15 cellular contexts compared by ENCODE assay signal in genomic region chr11:68053117-68053516, GRCh38. TPM values are rescaled to one million over a fixed set of nuclear protein-coding genes. Genes with fewer than 3 reads are reported as not detected.
DNase-seq lines count a peak whose midpoint lies in the region; ATAC-seq, FAIRE-seq and TF ChIP-seq lines count a peak whose summit lies in the region.
"Had no signal": no experiment of that assay in that cellular context is flagged by ENCODE, and none has a peak within 500 bp of the region (broad histone marks: within the 10 kb centered on the region; RNA-seq: fewer than 3 reads in every experiment).

No MANE protein-coding gene starts in this region.

- BruUV-seq in HepG2 (replicated peaks; lab: Mats Ljungman, UMichigan), result no TSS peak

- POLR2A ChIA-PET in HepG2 (lab: Yijun Ruan, JAX), result interaction anchor here (0.8 to 2.8 kb wide), 4 partner anchors 10 to 43 kb away, joined by 3 to 11 read pairs (median 6); partner anchors contain the start of genes ALDH3B1 and TCIRG1

- no peak for ATAC-seq in GM18505 (IDR thresholded peaks at IDR 0.05; ENCODE audit: unreplicated experiment)
- ATAC-seq in HepG2, result peak; percentile 6
- ATAC-seq in HG03378 (IDR thresholded peaks at IDR 0.05; ENCODE audit: unreplicated experiment), result no peak
- ATAC-seq in esophagus mucosa, result no peak

- intact Hi-C loops in adrenal gland (cut with DNase I) (no loop called here), HepG2 (cut with micrococcal nuclease; ENCODE audit: unreplicated experiment) (no loop called here), sigmoid colon (cut with DNase I) (no loop called here)

- H4K20me1 ChIP-seq in BLaER1, result peaks cover 28% of the 10 kb centered on the region
- H4K20me1 ChIP-seq in HepG2 (ENCODE audit: insufficient read depth, low read length), result peaks cover 5% of the 10 kb centered on the region; the same call in 1 of the 2 replicates

- FAIRE-seq in HepG2 (lab: Jason Lieb, UNC), result no peak
- FAIRE-seq: G401.6 had no signal

- no peak for TF ChIP-seq EP300 in HepG2 (IDR thresholded peaks at IDR 0.05; ENCODE audit: low read depth in 2 of 2, low read length in 2 of 2)
- TF ChIP-seq EP300 in HepG2 (CRISPR knock-in tag; IDR thresholded peaks at IDR 0.05; ENCODE audit: borderline replicate concordance), result no peak
- no peak for TF ChIP-seq EP300 in sigmoid colon (IDR thresholded peaks at IDR 0.05)

- CTCF ChIA-PET in HepG2 (lab: Yijun Ruan, JAX; ENCODE audit: low intra/inter-chr PET ratio, low total read pairs), result no interaction called here

- in situ Hi-C loops in HepG2 (cut with HindIII; ENCODE audit: extremely low pct_ligation_motif_present, low pct_unique_long_range_greater_than_20kb), result no loop called here

- TF ChIP-seq RAD21 in HepG2 (CRISPR knock-in tag; IDR thresholded peaks at IDR 0.05), result no peak

- H3K4me2 ChIP-seq in BLaER1, result peak overlapping the region; percentile 41
- no peak overlapping the region for H3K4me2 ChIP-seq in HepG2 (ENCODE audit: low read depth, low read length)

- no peaks in the 10 kb centered on the region for H3K9me3 ChIP-seq in BLaER1
- H3K9me3 ChIP-seq in adrenal gland (replicated peaks in 1 of 3), result no peaks in the 10 kb centered on the region
- H3K9me3 ChIP-seq in HepG2 (ENCODE audit: low read length), result no peaks in the 10 kb centered on the region
- no peaks in the 10 kb centered on the region for H3K9me3 ChIP-seq in sigmoid colon

- H2AFZ ChIP-seq in HepG2 (ENCODE audit: low read length), result no peak overlapping the region

- H3K79me2 ChIP-seq in HepG2 (ENCODE audit: insufficient read depth, low read length), result no peaks in the 10 kb centered on the region

- TF ChIP-seq POLR2A in GM18505 (IDR thresholded peaks at IDR 0.05; ENCODE audit: borderline replicate concordance, extremely low read depth, insufficient read depth, insufficient read length) (peak; percentile 23), adrenal gland (IDR thresholded peaks at IDR 0.05) (peak in 1 of 2 donors; percentile 13), HepG2 (IDR thresholded peaks at IDR 0.05; ENCODE audit: insufficient read depth in 1 of 2, low read depth in 2 of 2, low read length in 2 of 2) (no peak), sigmoid colon (IDR thresholded peaks at IDR 0.05) (no peak)

- H3K36me3 ChIP-seq in BLaER1 (peaks cover 84% of the 10 kb centered on the region), adrenal gland (replicated peaks in 1 of 2) (peaks cover 0 to 42% of the 10 kb centered on the region in 2 donors), HepG2 (replicated peaks in 1 of 2; ENCODE audit: control insufficient read depth in 1 of 2, insufficient read depth in 2 of 2, low read length in 2 of 2) (peaks cover 20 to 29% of the 10 kb centered on the region in 2 experiments), sigmoid colon (peaks cover 13 to 57% (median 30%) of the 10 kb centered on the region in 4 donors)

- WGBS in adrenal gland, 4 donors, result 40 to 48% (median 41%) methylated on average over 3 to 9 of the region's 9 CpGs; no CpG with 5 or more reads in 1 of the 4 donors
- WGBS in HepG2 (ENCODE audit: low lambda C conversion rate), result 100% methylated on average over 6 of the region's 9 CpGs
- 81 to 83% methylated on average over 9 of the region's 9 CpGs for WGBS in sigmoid colon, 2 donors

- DNase-seq in adrenal gland (peak in 6 of 7 donors; percentile 42 to 72 (median 67)), HepG2 (ENCODE audit: low spot score) (no peak), NCI-H510A (lab: John Stamatoyannopoulos, UW) (no peak), sigmoid colon (no peak)
- DNase-seq: activated CD4-positive, alpha-beta T cell treated with anti-CD3 and anti-CD28 coated beads for 1 hour; kidney glomerular epithelial cell; NCI-H1092 treated with DMSO at 0.1 percent for 48 hours; NCI-H446 treated with DMSO at 0.1 percent for 48 hours; PC-3 had no signal

- peaks cover 23% of the 10 kb centered on the region for H3K4me1 ChIP-seq in BLaER1
- no peaks in the 10 kb centered on the region for H3K4me1 ChIP-seq in adrenal gland (replicated peaks in 1 of 2)
- no peaks in the 10 kb centered on the region for H3K4me1 ChIP-seq in HepG2 (ENCODE audit: insufficient read depth, low read length)
- no peaks in the 10 kb centered on the region for H3K4me1 ChIP-seq in sigmoid colon

- H3K27ac ChIP-seq in BLaER1 (peak overlapping the region; percentile 15; the same call in 1 of the 2 replicates), adrenal gland (peak overlapping the region in 2 of 5 donors; percentile 55 to 64), HepG2 (ENCODE audit: extremely low read length, insufficient read depth, low read length) (no peak overlapping the region), sigmoid colon (no peak overlapping the region)

- no peak overlapping the region for H3K4me3 ChIP-seq in BLaER1
- H3K4me3 ChIP-seq in adrenal gland, result no peak overlapping the region
- H3K4me3 ChIP-seq in HepG2 (replicated peaks in 1 of 3; ENCODE audit: insufficient read depth in 1 of 3, low read depth in 2 of 3, low read length in 3 of 3), result no peak overlapping the region
- H3K4me3 ChIP-seq in sigmoid colon, result no peak overlapping the region

- TF ChIP-seq CTCF in adrenal gland (IDR thresholded peaks at IDR 0.05) (no peak), HepG2 (CRISPR knock-in tag; IDR thresholded peaks at IDR 0.05) (no peak), sigmoid colon (IDR thresholded peaks at IDR 0.05) (no peak)

- H3K27me3 ChIP-seq in BLaER1 (no peaks in the 10 kb centered on the region), adrenal gland (no peaks in the 10 kb centered on the region), HepG2 (ENCODE audit: control insufficient read depth in 1 of 2, insufficient read depth in 2 of 2, low read length in 2 of 2) (no peaks in the 10 kb centered on the region), sigmoid colon (no peaks in the 10 kb centered on the region)

- peak overlapping the region; percentile 43; the same call in 1 of the 2 replicates for H3K9ac ChIP-seq in BLaER1
- no peak overlapping the region for H3K9ac ChIP-seq in HepG2 (ENCODE audit: insufficient read depth, low read depth, low read length)

RNA-seq across cellular contexts. Expression of gene TCIRG1, which starts 14.3 kb away (rescaled TPM):
- 100 to 1,000 TPM; 112 to 384 (median 258) TPM for total RNA-seq in adrenal gland
- polyA plus RNA-seq in adrenal gland, result 1,000 to 10,000 TPM in 1 of 3 donors, 100 to 1,000 TPM in 1, 10 to 100 TPM in 1; 28.4 to 1,150 (median 823) TPM
- 9.9 and 48.0 TPM in 2 replicates for total RNA-seq in HepG2 (2016; rRNA removed; fragmentation: Illumina TruSeq; extraction: Trizol)
- 10.6 and 10.9 TPM in 2 replicates for total RNA-seq in HepG2 (2016; cell fraction: cytosol; rRNA removed; fragmentation: Illumina TruSeq; extraction: Trizol; ENCODE audit: low read depth)
- 7.6 and 52.5 TPM in 2 replicates for total RNA-seq in HepG2 (2016; cell fraction: insoluble cytoplasmic fraction; rRNA removed; fragmentation: Illumina TruSeq; extraction: Trizol)
- 8.3 and 8.4 TPM in 2 replicates for total RNA-seq in HepG2 (2016; cell fraction: membrane; rRNA removed; fragmentation: Illumina TruSeq; extraction: Trizol)
- total RNA-seq in HepG2 (2016; cell fraction: nucleus; rRNA removed; fragmentation: Illumina TruSeq; extraction: Trizol), result 57.2 and 73.6 TPM in 2 replicates
- polyA plus RNA-seq in HepG2 (2011; rRNA removed), result 69.6 and 97.2 TPM in 2 replicates
- polyA plus RNA-seq in HepG2 (2011; cell fraction: cytosol; rRNA removed), result 25.1 and 41.9 TPM in 2 replicates
- polyA plus RNA-seq in HepG2 (2011; cell fraction: nucleus; rRNA removed), result 1,399 and 1,906 TPM in 2 replicates
- polyA plus RNA-seq in HepG2 (2012), result 23.6 and 37.0 TPM in 2 replicates
- 3.6 and 4.6 TPM in 2 replicates for polyA plus RNA-seq in HepG2 (2016; cell fraction: cytosol; fragmentation: Illumina TruSeq; extraction: Trizol; ENCODE audit: low read depth)
- polyA plus RNA-seq in HepG2 (2016; cell fraction: insoluble cytoplasmic fraction; fragmentation: Illumina TruSeq; extraction: Trizol; ENCODE audit: low read depth), result 7.3 and 10.3 TPM in 2 replicates
- polyA plus RNA-seq in HepG2 (2016; cell fraction: membrane; fragmentation: Illumina TruSeq; extraction: Trizol; ENCODE audit: low read depth), result 5.5 and 6.6 TPM in 2 replicates
- 176 and 189 TPM in 2 replicates for polyA plus RNA-seq in HepG2 (2016; cell fraction: nucleus; fragmentation: Illumina TruSeq; extraction: Trizol; ENCODE audit: insufficient read depth, low read depth)
- polyA minus RNA-seq in HepG2 (2011; rRNA and poly(A)+ RNA removed; ENCODE audit: low replicate concordance), result 49.2 and 98.2 TPM in 2 replicates
- polyA minus RNA-seq in HepG2 (2011; cell fraction: cytosol; rRNA and poly(A)+ RNA removed), result 22.7 and 28.6 TPM in 2 replicates
- 100 and 121 TPM in 2 replicates for polyA minus RNA-seq in HepG2 (2011; cell fraction: nucleus; rRNA and poly(A)+ RNA removed)
- 36.2 TPM for total RNA-seq in esophagus mucosa
- total RNA-seq in sigmoid colon, result 100 to 1,000 TPM in 1 of 4 donors, 10 to 100 TPM in 3; 69.9 to 147 (median 81.9) TPM
- 100 to 1,000 TPM in 1 of 3 donors, 10 to 100 TPM in 2; 15.0 to 276 (median 23.6) TPM for polyA plus RNA-seq in sigmoid colon

RNA-seq across cellular contexts. Expression of gene NDUFS8, which starts 22.6 kb away (rescaled TPM):
- total RNA-seq in adrenal gland (1,000 to 10,000 TPM in 1 of 8 donors, 100 to 1,000 TPM in 7; 425 to 1,037 (median 520) TPM), HepG2 (2016; rRNA removed; fragmentation: Illumina TruSeq; extraction: Trizol) (120 and 158 TPM in 2 replicates), esophagus mucosa (128 TPM), sigmoid colon (100 to 1,000 TPM; 174 to 255 (median 212) TPM)
- polyA plus RNA-seq in adrenal gland (100 to 1,000 TPM; 199 to 814 (median 571) TPM), HepG2 (2011; rRNA removed) (96.7 and 101 TPM in 2 replicates), sigmoid colon (100 to 1,000 TPM; 149 to 168 (median 164) TPM)
- 120 and 122 TPM in 2 replicates for total RNA-seq in HepG2 (2016; cell fraction: cytosol; rRNA removed; fragmentation: Illumina TruSeq; extraction: Trizol; ENCODE audit: low read depth)
- 111 and 153 TPM in 2 replicates for total RNA-seq in HepG2 (2016; cell fraction: insoluble cytoplasmic fraction; rRNA removed; fragmentation: Illumina TruSeq; extraction: Trizol)
- total RNA-seq in HepG2 (2016; cell fraction: membrane; rRNA removed; fragmentation: Illumina TruSeq; extraction: Trizol), result 119 and 125 TPM in 2 replicates
- total RNA-seq in HepG2 (2016; cell fraction: nucleus; rRNA removed; fragmentation: Illumina TruSeq; extraction: Trizol), result 68.1 and 87.4 TPM in 2 replicates
- 77.4 and 163 TPM in 2 replicates for polyA plus RNA-seq in HepG2 (2011; cell fraction: cytosol; rRNA removed)
- 142 and 151 TPM in 2 replicates for polyA plus RNA-seq in HepG2 (2011; cell fraction: nucleus; rRNA removed)
- polyA plus RNA-seq in HepG2 (2012), result 65.2 and 96.9 TPM in 2 replicates
- 109 and 135 TPM in 2 replicates for polyA plus RNA-seq in HepG2 (2016; cell fraction: cytosol; fragmentation: Illumina TruSeq; extraction: Trizol; ENCODE audit: low read depth)
- polyA plus RNA-seq in HepG2 (2016; cell fraction: insoluble cytoplasmic fraction; fragmentation: Illumina TruSeq; extraction: Trizol; ENCODE audit: low read depth), result 108 and 124 TPM in 2 replicates
- 110 and 125 TPM in 2 replicates for polyA plus RNA-seq in HepG2 (2016; cell fraction: membrane; fragmentation: Illumina TruSeq; extraction: Trizol; ENCODE audit: low read depth)
- 158 and 161 TPM in 2 replicates for polyA plus RNA-seq in HepG2 (2016; cell fraction: nucleus; fragmentation: Illumina TruSeq; extraction: Trizol; ENCODE audit: insufficient read depth, low read depth)
- polyA minus RNA-seq in HepG2 (2011; rRNA and poly(A)+ RNA removed; ENCODE audit: low replicate concordance), result 172 and 212 TPM in 2 replicates
- polyA minus RNA-seq in HepG2 (2011; cell fraction: cytosol; rRNA and poly(A)+ RNA removed), result 66.2 and 72.5 TPM in 2 replicates
- 33.6 and 40.9 TPM in 2 replicates for polyA minus RNA-seq in HepG2 (2011; cell fraction: nucleus; rRNA and poly(A)+ RNA removed)

RNA-seq across cellular contexts. Expression of gene ALDH3B1, which starts 43.0 kb away (rescaled TPM):
- total RNA-seq in adrenal gland (10 to 100 TPM; 38.7 to 70.3 (median 59.0) TPM), HepG2 (2016; rRNA removed; fragmentation: Illumina TruSeq; extraction: Trizol) (4.0 and 4.5 TPM in 2 replicates), esophagus mucosa (2.5 TPM), sigmoid colon (10 to 100 TPM in 3 of 4 donors, 1 to 10 TPM in 1; 9.4 to 14.7 (median 11.7) TPM)
- polyA plus RNA-seq in adrenal gland (10 to 100 TPM; 24.4 to 35.4 (median 26.9) TPM), HepG2 (2011; rRNA removed) (5.1 and 6.7 TPM in 2 replicates), sigmoid colon (10 to 100 TPM in 1 of 3 donors, 1 to 10 TPM in 2; 6.2 to 11.0 (median 7.8) TPM)
- total RNA-seq in HepG2 (2016; cell fraction: cytosol; rRNA removed; fragmentation: Illumina TruSeq; extraction: Trizol; ENCODE audit: low read depth), result 0.62 and 0.91 TPM in 2 replicates
- 4.3 and 4.5 TPM in 2 replicates for total RNA-seq in HepG2 (2016; cell fraction: insoluble cytoplasmic fraction; rRNA removed; fragmentation: Illumina TruSeq; extraction: Trizol)
- 2.2 and 2.4 TPM in 2 replicates for total RNA-seq in HepG2 (2016; cell fraction: membrane; rRNA removed; fragmentation: Illumina TruSeq; extraction: Trizol)
- total RNA-seq in HepG2 (2016; cell fraction: nucleus; rRNA removed; fragmentation: Illumina TruSeq; extraction: Trizol), result 1.6 and 2.1 TPM in 2 replicates
- polyA plus RNA-seq in HepG2 (2011; cell fraction: cytosol; rRNA removed), result 2.8 and 5.9 TPM in 2 replicates
- 5.1 and 6.8 TPM in 2 replicates for polyA plus RNA-seq in HepG2 (2011; cell fraction: nucleus; rRNA removed)
- 2.1 and 3.2 TPM in 2 replicates for polyA plus RNA-seq in HepG2 (2012)
- 0.81 and 0.85 TPM in 2 replicates for polyA plus RNA-seq in HepG2 (2016; cell fraction: cytosol; fragmentation: Illumina TruSeq; extraction: Trizol; ENCODE audit: low read depth)
- polyA plus RNA-seq in HepG2 (2016; cell fraction: insoluble cytoplasmic fraction; fragmentation: Illumina TruSeq; extraction: Trizol; ENCODE audit: low read depth), result 4.5 and 4.7 TPM in 2 replicates
- 1.9 and 2.1 TPM in 2 replicates for polyA plus RNA-seq in HepG2 (2016; cell fraction: membrane; fragmentation: Illumina TruSeq; extraction: Trizol; ENCODE audit: low read depth)
- 4.1 and 4.6 TPM in 2 replicates for polyA plus RNA-seq in HepG2 (2016; cell fraction: nucleus; fragmentation: Illumina TruSeq; extraction: Trizol; ENCODE audit: insufficient read depth, low read depth)
- 7.3 and 37.4 TPM in 2 replicates for polyA minus RNA-seq in HepG2 (2011; rRNA and poly(A)+ RNA removed; ENCODE audit: low replicate concordance)
- polyA minus RNA-seq in HepG2 (2011; cell fraction: cytosol; rRNA and poly(A)+ RNA removed), result 2.2 and 3.3 TPM in 2 replicates
- polyA minus RNA-seq in HepG2 (2011; cell fraction: nucleus; rRNA and poly(A)+ RNA removed), result 1.6 and 3.1 TPM in 2 replicates
- total RNA-seq: activated T-helper 1 cell treated with anti-CD3 and anti-CD28 coated beads, Interleukin-12 subunit alpha, Interleukin-12 subunit beta, Interleukin-2, Interleukin-4 antibody, amounts not matched to agents 30 ng/mL and 10 ng/mL and 1 ng/mL, durations not matched to agents 14 hours and 24 hours and 36 hours had no signal

RNA-seq across cellular contexts. Expression of gene UNC93B1, which starts 49.2 kb away (rescaled TPM):
- 10 to 100 TPM; 23.1 to 81.2 (median 60.0) TPM for total RNA-seq in adrenal gland
- 10 to 100 TPM; 10.3 to 57.7 (median 57.0) TPM for polyA plus RNA-seq in adrenal gland
- 2.3 and 8.8 TPM in 2 replicates for total RNA-seq in HepG2 (2016; rRNA removed; fragmentation: Illumina TruSeq; extraction: Trizol)
- total RNA-seq in HepG2 (2016; cell fraction: cytosol; rRNA removed; fragmentation: Illumina TruSeq; extraction: Trizol; ENCODE audit: low read depth), result 3.9 and 4.4 TPM in 2 replicates
- 2.9 and 9.2 TPM in 2 replicates for total RNA-seq in HepG2 (2016; cell fraction: insoluble cytoplasmic fraction; rRNA removed; fragmentation: Illumina TruSeq; extraction: Trizol)
- 4.6 and 5.3 TPM in 2 replicates for total RNA-seq in HepG2 (2016; cell fraction: membrane; rRNA removed; fragmentation: Illumina TruSeq; extraction: Trizol)
- 10.8 and 10.9 TPM in 2 replicates for total RNA-seq in HepG2 (2016; cell fraction: nucleus; rRNA removed; fragmentation: Illumina TruSeq; extraction: Trizol)
- 18.9 and 25.3 TPM in 2 replicates for polyA plus RNA-seq in HepG2 (2011; rRNA removed)
- polyA plus RNA-seq in HepG2 (2011; cell fraction: cytosol; rRNA removed), result 14.1 and 18.0 TPM in 2 replicates
- 71.1 and 107 TPM in 2 replicates for polyA plus RNA-seq in HepG2 (2011; cell fraction: nucleus; rRNA removed)
- 8.1 and 8.5 TPM in 2 replicates for polyA plus RNA-seq in HepG2 (2012)
- polyA plus RNA-seq in HepG2 (2016; cell fraction: cytosol; fragmentation: Illumina TruSeq; extraction: Trizol; ENCODE audit: low read depth), result 1.5 and 2.4 TPM in 2 replicates
- polyA plus RNA-seq in HepG2 (2016; cell fraction: insoluble cytoplasmic fraction; fragmentation: Illumina TruSeq; extraction: Trizol; ENCODE audit: low read depth), result 2.4 and 2.7 TPM in 2 replicates
- polyA plus RNA-seq in HepG2 (2016; cell fraction: membrane; fragmentation: Illumina TruSeq; extraction: Trizol; ENCODE audit: low read depth), result 3.0 and 3.2 TPM in 2 replicates
- polyA plus RNA-seq in HepG2 (2016; cell fraction: nucleus; fragmentation: Illumina TruSeq; extraction: Trizol; ENCODE audit: insufficient read depth, low read depth), result 17.9 and 19.5 TPM in 2 replicates
- polyA minus RNA-seq in HepG2 (2011; rRNA and poly(A)+ RNA removed; ENCODE audit: low replicate concordance), result 56.7 and 87.2 TPM in 2 replicates
- 10.2 and 12.8 TPM in 2 replicates for polyA minus RNA-seq in HepG2 (2011; cell fraction: cytosol; rRNA and poly(A)+ RNA removed)
- polyA minus RNA-seq in HepG2 (2011; cell fraction: nucleus; rRNA and poly(A)+ RNA removed), result 7.0 and 9.1 TPM in 2 replicates
- 15.7 TPM for total RNA-seq in esophagus mucosa
- 10 to 100 TPM; 24.7 to 27.6 (median 25.6) TPM for total RNA-seq in sigmoid colon
- polyA plus RNA-seq in sigmoid colon, result 10 to 100 TPM; 11.4 to 52.7 (median 11.6) TPM

Comparison
In these comparisons a context has a peak if more than half of its experiments do, and no peak if none do; other contexts are left out.
1. DNase-seq: peak in adrenal gland (6 of 7); none in HepG2 (single experiment), NCI-H510A (single experiment) and sigmoid colon (single experiment).